8 cellular contexts compared by ENCODE assay signal in genomic region chr17:5418858-5419355, GRCh38. TPM values are rescaled to one million over a fixed set of nuclear protein-coding genes. Genes with fewer than 3 reads are reported as not detected.
DNase-seq lines count a peak whose midpoint lies in the region; ATAC-seq and TF ChIP-seq lines count a peak whose summit lies in the region.

No MANE protein-coding gene starts in this region.

- WGBS in ovary, 3 donors: 0% methylated on average over 26 of the region's 26 CpGs
- WGBS in transverse colon (ENCODE audit: low coverage in 1 of 2), 2 donors: 0% methylated on average over 7 to 26 of the region's 26 CpGs

- no peak for ATAC-seq in HG03097 (IDR thresholded peaks at IDR 0.05; ENCODE audit: low FRiP score, unreplicated experiment)

- intact Hi-C loops in ovary (cut with DNase I) (no loop called here), transverse colon (cut with DNase I; ENCODE audit: low total_unique reads) (no loop called here)

- no peak for TF ChIP-seq CTCF in GM10248 (IDR thresholded peaks at IDR 0.05; ENCODE audit: control extremely low read depth, extremely low read depth, low read depth, missing control alignments)
- TF ChIP-seq CTCF in HEK293 (tag by site-specific recombination; IDR thresholded peaks at IDR 0.05): no peak
- TF ChIP-seq CTCF in fibroblast of mammary gland (conservative IDR thresholded peaks at IDR 0.05; ENCODE audit: control insufficient read depth, insufficient read depth, low read depth, low read length): no peak
- TF ChIP-seq CTCF in ovary (IDR thresholded peaks at IDR 0.05): no peak
- no peak for TF ChIP-seq CTCF in transverse colon (IDR thresholded peaks at IDR 0.05)

- no peak for TF ChIP-seq POLR2A in ovary (IDR thresholded peaks at IDR 0.05)
- no peak for TF ChIP-seq POLR2A in transverse colon (IDR thresholded peaks at IDR 0.05)

- H3K27ac ChIP-seq in HEK293 (ENCODE audit: extremely low read depth, low read depth, low read length) (peak overlapping the region; percentile 92), ovary (peak overlapping the region; percentile 11 to 49), transverse colon (peak overlapping the region; percentile 95 to 97 (median 95))

- H3K9me3 ChIP-seq in HEK293 (ENCODE audit: control insufficient read depth, insufficient read depth, low read depth, low read length) (no peaks in the 10 kb centered on the region), ovary (no peaks in the 10 kb centered on the region), transverse colon (no peaks in the 10 kb centered on the region)

- peak overlapping the region; percentile 97 for H3K4me3 ChIP-seq in HEK293 (ENCODE audit: low read depth, low read length)
- H3K4me3 ChIP-seq in fibroblast of mammary gland (ENCODE audit: control insufficient read depth, low read depth, low read length): peak overlapping the region; percentile 95
- peak overlapping the region; percentile 43 for H3K4me3 ChIP-seq in ovary
- H3K4me3 ChIP-seq in transverse colon: peak overlapping the region; percentile 67 to 92 (median 74)

- POLR2A ChIA-PET in GM10248 (lab: Yijun Ruan, JAX) (interaction anchor here (0.6 to 1.0 kb wide), 3 partner anchors 16 to 130 kb away, joined by 3 to 4 read pairs (median 4); partner anchors contain the start of gene C1QBP), HEK293 (lab: Yijun Ruan, JAX) (interaction anchor here (0.7 to 3.8 kb wide), 16 partner anchors 10 to 227 kb away, joined by 3 to 43 read pairs (median 5); partner anchors contain the start of genes C1QBP, DERL2, DHX33 and MIS12)

- in situ Hi-C loops in transverse colon (cut with MboI; ENCODE audit: low pct_ligation_motif_present in 1 of 4, low pct_unique_long_range_greater_than_20kb in 1 of 4, low sequenced_read_pairs in 3 of 4): no loop called here

- TF ChIP-seq EP300 in ovary (IDR thresholded peaks at IDR 0.05): no peak
- no peak for TF ChIP-seq EP300 in transverse colon (IDR thresholded peaks at IDR 0.05; ENCODE audit: low read depth)

- H3K27me3 ChIP-seq in ovary (no peaks in the 10 kb centered on the region), transverse colon (no peaks in the 10 kb centered on the region)

- H3K4me1 ChIP-seq in HEK293 (ENCODE audit: control insufficient read depth, insufficient read depth, low read length): no peaks in the 10 kb centered on the region; the same call in 1 of the 2 replicates
- H3K4me1 ChIP-seq in ovary (ENCODE audit: insufficient read depth): peaks cover 6% of the 10 kb centered on the region
- H3K4me1 ChIP-seq in transverse colon: peaks cover 21 to 48% (median 32%) of the 10 kb centered on the region in 4 donors

- H3K36me3 ChIP-seq in HEK293 (ENCODE audit: control insufficient read depth in 2 of 2, insufficient read depth in 1 of 2, low read length in 2 of 2) (peaks cover 58 to 60% of the 10 kb centered on the region in 2 experiments), ovary (no peaks in the 10 kb centered on the region), transverse colon (peaks cover 0 to 10% (median 5%) of the 10 kb centered on the region in 4 donors)

- CTCF ChIA-PET in GM10248 (lab: Yijun Ruan, JAX) (interaction anchor here (0.7 to 1.1 kb wide), 4 partner anchors 13 to 169 kb away, joined by 3 to 10 read pairs (median 4); partner anchors contain the start of gene C1QBP), HEK293 (lab: Yijun Ruan, JAX) (interaction anchor here (0.6 to 1.6 kb wide), 2 partner anchors 20 to 135 kb away, joined by 4 to 9 read pairs; partner anchors contain the start of gene C1QBP)

- DNase-seq in GM10248 (ENCODE audit: extremely low spot score) (peak; percentile 79), NCI-H2227 treated with DMSO at 0.1 percent for 48 hours (lab: John Stamatoyannopoulos, UW) (peak; percentile 27), activated T-cell treated with anti-CD3 and anti-CD28 coated beads for 48 hours (ENCODE audit: low read depth) (peak; percentile 36), fibroblast of mammary gland (ENCODE audit: low read depth) (peak; percentile 45), ovary (peak in 1 of 5 donors; percentile 42), transverse colon (peak; percentile 74)

TF ChIP-seq in HEK293, 187 proteins besides CTCF, POLR2A, EP300 and RAD21 (continues in another document):
- TF ChIP-seq ZNF449 (tag by site-specific recombination; IDR thresholded peaks at IDR 0.05) (no peak), ZBTB17 (tag by site-specific recombination; IDR thresholded peaks at IDR 0.05) (peak; percentile 68), ZNF26 (tag by site-specific recombination; IDR thresholded peaks at IDR 0.05) (no peak), ZNF398 (tag by site-specific recombination; IDR thresholded peaks at IDR 0.05) (no peak), ZNF629 (tag by site-specific recombination; IDR thresholded peaks at IDR 0.05) (no peak), RBAK (tag by site-specific recombination; IDR thresholded peaks at IDR 0.05) (no peak), ZNF530 (tag by site-specific recombination; IDR thresholded peaks at IDR 0.05; ENCODE audit: low read depth) (no peak), PRDM4 (tag by site-specific recombination; IDR thresholded peaks at IDR 0.05) (no peak), ZNF2 (tag by site-specific recombination; IDR thresholded peaks at IDR 0.05) (no peak), ZNF626 (tag by site-specific recombination; IDR thresholded peaks at IDR 0.05) (no peak), ZNF792 (tag by site-specific recombination; IDR thresholded peaks at IDR 0.05) (peak; percentile 15; the same call in 1 of the 2 replicates), PRDM1 (tag by site-specific recombination; IDR thresholded peaks at IDR 0.05) (peak; percentile 47; the same call in 1 of the 2 replicates)

RNA-seq across cellular contexts. Expression of gene NUP88, which starts 0.6 kb away (rescaled TPM):
- total RNA-seq in ovary (10 to 100 TPM; 36.5 to 77.7 (median 42.3) TPM), transverse colon (100 to 1,000 TPM in 2 of 4 donors, 10 to 100 TPM in 2; 65.3 to 120 (median 96.9) TPM)
- polyA plus RNA-seq in ovary: 10 to 100 TPM; 31.7 to 43.5 TPM

RNA-seq across cellular contexts. Expression of gene RPAIN, which starts 1.1 kb away (rescaled TPM):
- total RNA-seq in ovary (10 to 100 TPM; 26.5 to 46.7 (median 34.1) TPM), transverse colon (100 to 1,000 TPM in 1 of 4 donors, 10 to 100 TPM in 2, 1 to 10 TPM in 1; 9.4 to 566 (median 41.9) TPM)
- 10 to 100 TPM; 28.9 to 45.0 TPM for polyA plus RNA-seq in ovary

RNA-seq across cellular contexts. Expression of gene C1QBP, which starts 20.0 kb away (rescaled TPM):
- total RNA-seq in ovary: 10 to 100 TPM; 58.1 to 96.9 (median 73.2) TPM
- polyA plus RNA-seq in ovary: 100 to 1,000 TPM in 1 of 2 donors, 10 to 100 TPM in 1; 73.6 to 192 TPM
- 100 to 1,000 TPM in 1 of 4 donors, 10 to 100 TPM in 3; 31.0 to 183 (median 85.8) TPM for total RNA-seq in transverse colon

RNA-seq across cellular contexts. Expression of gene DHX33, which starts 49.9 kb away (rescaled TPM):
- 10 to 100 TPM in 5 of 7 donors, 1 to 10 TPM in 2; 4.9 to 15.1 (median 10.9) TPM for total RNA-seq in ovary
- polyA plus RNA-seq in ovary: 1 to 10 TPM; 5.2 to 8.5 TPM
- total RNA-seq in transverse colon: 10 to 100 TPM in 2 of 4 donors, 1 to 10 TPM in 2; 3.0 to 11.1 (median 9.4) TPM

Comparison
In these comparisons a context has a peak if more than half of its experiments do, and no peak if none do; other contexts are left out.
1. H3K27ac ChIP-seq: peak in every context shown above with its lines; median percentile 95 in transverse colon; 92 in HEK293; 30 in ovary.
2. H3K4me3 ChIP-seq: peak in every context shown above with its lines; median percentile 97 in HEK293; 95 in fibroblast of mammary gland; 74 in transverse colon; 43 in ovary.